In genomic region chr20:64039293-64040160, GRCh38 we compare ENCODE assay signal across 8 cellular contexts. TPM values are rescaled to one million over a fixed set of nuclear protein-coding genes. Genes with fewer than 3 reads are reported as not detected.
DNase-seq lines count a peak whose midpoint lies in the region; TF ChIP-seq lines count a peak whose summit lies in the region.

No MANE protein-coding gene starts in this region.

- TF ChIP-seq CTCF in PC-9 (conservative IDR thresholded peaks at IDR 0.05): peak; percentile 20; the same call in 1 of the 2 replicates
- no peak for TF ChIP-seq CTCF in fibroblast of pulmonary artery (IDR thresholded peaks at IDR 0.05; ENCODE audit: low read length, missing control alignments)

- H3K23ac ChIP-seq in trophoblast cell (ENCODE audit: low read length): no peak overlapping the region

- peaks cover 16% of the 10 kb centered on the region; the same call in 1 of the 2 replicates for H3K4me1 ChIP-seq in ES-I3 (ENCODE audit: insufficient read depth, low read length)
- peaks cover 17% of the 10 kb centered on the region for H3K4me1 ChIP-seq in PC-9 (replicated peaks; ENCODE audit: insufficient read depth)
- peaks cover 26 to 36% of the 10 kb centered on the region in 2 experiments for H3K4me1 ChIP-seq in trophoblast cell (ENCODE audit: control insufficient read depth in 1 of 2, insufficient read depth in 2 of 2, low read length in 2 of 2)

- H3F3A ChIP-seq in PC-9 (ENCODE audit: insufficient read depth, low read depth): peaks cover 33% of the 10 kb centered on the region

- WGBS in trophoblast cell (ENCODE audit: extremely low coverage, insufficient coverage, insufficient read length): no CpG with 5 or more reads among the region's 17 CpGs

- H3K18ac ChIP-seq in trophoblast cell (ENCODE audit: low read length): no peak overlapping the region

- no peaks in the 10 kb centered on the region for H3K36me3 ChIP-seq in ES-I3 (ENCODE audit: insufficient read depth, low read length)
- H3K36me3 ChIP-seq in PC-9 (ENCODE audit: low read depth): no peaks in the 10 kb centered on the region
- peaks cover under 1 to 2% of the 10 kb centered on the region in 2 experiments for H3K36me3 ChIP-seq in trophoblast cell (ENCODE audit: control insufficient read depth in 1 of 2, insufficient read depth in 2 of 2, low read length in 2 of 2)

- DNase-seq in PC-9 (no peak), fibroblast of pulmonary artery (ENCODE audit: low read depth) (no peak), trophoblast cell (no peak), KG1 (lab: John Stamatoyannopoulos, UW) (no peak), NCI-H1436 treated with DMSO at 0.1 percent for 48 hours (lab: John Stamatoyannopoulos, UW) (no peak), hippocampal formation (lab: John Stamatoyannopoulos, UW) (no peak)
- no peak for DNase-seq in activated CD4-positive, CD25-positive, alpha-beta regulatory T cell treated with anti-CD3 and anti-CD28 coated beads, Interleukin-2, amount 50 U/mL, for 72 hours

- H4K8ac ChIP-seq in trophoblast cell (ENCODE audit: low read depth, low read length): peak overlapping the region; percentile 26

- H4K91ac ChIP-seq in trophoblast cell (ENCODE audit: low read depth, low read length): no peak overlapping the region

- H3K27me3 ChIP-seq in PC-9 (ENCODE audit: insufficient read depth, low read depth): peaks cover 20% of the 10 kb centered on the region; the same call in 1 of the 2 replicates
- peaks cover 8% of the 10 kb centered on the region for H3K27me3 ChIP-seq in trophoblast cell (ENCODE audit: insufficient read depth, low read length)

- H2AFZ ChIP-seq in PC-9 (peak overlapping the region; percentile 97), trophoblast cell (ENCODE audit: insufficient read depth, low read length, poor library complexity) (peak overlapping the region; percentile 7)

- H3K14ac ChIP-seq in trophoblast cell (ENCODE audit: low read length): no peak overlapping the region

- H3K79me1 ChIP-seq in trophoblast cell (ENCODE audit: low read length): peaks cover 7% of the 10 kb centered on the region

- H3K4me2 ChIP-seq in PC-9 (peak overlapping the region; percentile 97), trophoblast cell (ENCODE audit: low read length) (peak overlapping the region; percentile 89)

- H2AK5ac ChIP-seq in trophoblast cell (ENCODE audit: low read length): no peak overlapping the region

- intact Hi-C loops in PC-9 (cut with micrococcal nuclease; ENCODE audit: unreplicated experiment): loop anchor here (1.0 to 2.0 kb wide), 3 partner anchors 15 to 81 kb away; partner anchors contain the start of gene TCEA2

- H3K9ac ChIP-seq in ES-I3 (ENCODE audit: low read depth, low read length) (peak overlapping the region; percentile 65), trophoblast cell (ENCODE audit: low read length) (no peak overlapping the region)

- no peak overlapping the region for H4K12ac ChIP-seq in trophoblast cell (ENCODE audit: low read depth, low read length)

- H3K27ac ChIP-seq in PC-9 (no peak overlapping the region), trophoblast cell (ENCODE audit: low read depth, low read length) (no peak overlapping the region)

- peak overlapping the region; percentile 96 for H3K4me3 ChIP-seq in PC-9
- H3K4me3 ChIP-seq in fibroblast of pulmonary artery (replicated peaks; ENCODE audit: low read depth, low read length): peak overlapping the region; percentile 37
- H3K4me3 ChIP-seq in trophoblast cell (ENCODE audit: low read depth, low read length): no peak overlapping the region

- H3K9me3 ChIP-seq in ES-I3 (ENCODE audit: control insufficient read depth, insufficient read depth, low read length): no peaks in the 10 kb centered on the region
- H3K9me3 ChIP-seq in PC-9 (ENCODE audit: insufficient read depth, low read depth): no peaks in the 10 kb centered on the region
- H3K9me3 ChIP-seq in trophoblast cell (ENCODE audit: insufficient read depth, low read depth, low read length): no peaks in the 10 kb centered on the region

- H2BK5ac ChIP-seq in trophoblast cell (ENCODE audit: low read depth, low read length, poor library complexity): no peak overlapping the region

- 0 out of 2 replicates have a peak, but pooled peaks cover 4% of the 10 kb centered on the region for H4K20me1 ChIP-seq in PC-9 (ENCODE audit: insufficient read depth)

- H2BK120ac ChIP-seq in trophoblast cell (ENCODE audit: insufficient read depth, low read length, poor library complexity): no peak overlapping the region

- TSS peak; percentile 45 for BruUV-seq in PC-9 (replicated peaks; lab: Mats Ljungman, UMichigan)

- H3K4ac ChIP-seq in trophoblast cell (ENCODE audit: low read depth, low read length): no peak overlapping the region

- POLR2A ChIA-PET in PC-9 (lab: Charles Lee; ENCODE audit: unreplicated experiment): interaction anchor here (0.6 to 1.4 kb wide), 2 partner anchors 59 to 501 kb away, joined by 3 to 6 read pairs; partner anchors contain the start of gene PRPF6

- H2BK12ac ChIP-seq in trophoblast cell (ENCODE audit: low read length): no peak overlapping the region

- H3K9me2 ChIP-seq in PC-9 (ENCODE audit: insufficient read depth): no peaks in the 10 kb centered on the region

- no peaks in the 10 kb centered on the region for H3K79me2 ChIP-seq in PC-9 (ENCODE audit: low read depth)
- H3K79me2 ChIP-seq in trophoblast cell (ENCODE audit: control insufficient read depth, insufficient read depth, low read length, poor library complexity): peaks cover 3% of the 10 kb centered on the region

- CTCF ChIA-PET in PC-9 (lab: Charles Lee): interaction anchor here (1.1 to 1.6 kb wide), 6 partner anchors 15 to 501 kb away, joined by 4 to 7 read pairs (median 6); no protein-coding TSS in a partner anchor

RNA-seq across cellular contexts. Expression of gene C20orf204, which starts 3.5 kb away (rescaled TPM):
- 3.8 and 6.4 TPM in 2 replicates for total RNA-seq in PC-9 (2021)
- 0.70 and 0.87 TPM in 2 replicates for polyA plus RNA-seq in trophoblast cell (2013)

RNA-seq across cellular contexts. Expression of gene SOX18, which starts 9.9 kb away (rescaled TPM):
- total RNA-seq in PC-9 (2021): 0.83 TPM in 1 of 2 replicates, not detected in the other
- 0.58 and 0.89 TPM in 2 replicates for polyA plus RNA-seq in trophoblast cell (2013)

RNA-seq across cellular contexts. Expression of gene TCEA2, which starts 23.5 kb away (rescaled TPM):
- 100 and 156 TPM in 2 replicates for total RNA-seq in PC-9 (2021)
- polyA plus RNA-seq in trophoblast cell (2013): 55.8 and 60.4 TPM in 2 replicates

RNA-seq across cellular contexts. Expression of gene RGS19, which starts 39.8 kb away (rescaled TPM):
- total RNA-seq in PC-9 (2021): 33.3 and 39.2 TPM in 2 replicates
- polyA plus RNA-seq in trophoblast cell (2013): 7.5 and 8.3 TPM in 2 replicates

RNA-seq across cellular contexts. Expression of gene OPRL1, which starts 40.4 kb away (rescaled TPM):
- 1.5 and 2.7 TPM in 2 replicates for total RNA-seq in PC-9 (2021)
- 1.1 and 1.4 TPM in 2 replicates for polyA plus RNA-seq in trophoblast cell (2013)
